9 cellular contexts compared by ENCODE assay signal in the genomic region with DNA sequence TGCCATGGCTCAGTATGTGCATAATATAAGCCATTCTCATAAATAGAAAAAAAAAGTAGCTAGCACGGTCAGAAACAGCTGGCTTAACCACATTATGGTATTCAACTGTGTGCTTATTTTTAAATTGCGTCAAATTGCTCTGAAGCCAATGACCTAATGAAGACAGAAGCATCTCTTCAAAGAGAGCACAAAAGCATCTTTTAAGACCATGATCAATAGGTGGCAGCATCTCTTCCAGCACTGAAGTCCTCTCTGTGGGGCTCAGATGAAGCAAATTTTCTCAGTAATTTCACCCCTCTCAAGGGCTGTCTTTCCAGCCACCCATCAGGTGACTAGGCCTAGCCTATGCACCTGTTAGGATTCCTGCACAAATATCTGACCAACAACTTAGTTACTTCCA.
A peak's percentile ranks its signal among the peaks of the same experiment; 100 is the strongest.
DNase-seq lines count a peak whose midpoint lies in the region; ATAC-seq and TF ChIP-seq lines count a peak whose summit lies in the region.
"Had no signal": no experiment of that assay in that cellular context is flagged by ENCODE, and none has a peak within 500 bp of the region (broad histone marks: within the 10 kb centered on the region; RNA-seq: fewer than 3 reads in every experiment).

No MANE protein-coding gene starts in this region.

- no peak overlapping the region for H3K4me2 ChIP-seq in OCI-LY1 (ENCODE audit: low read length)

- DNase-seq in NCI-H2107 treated with DMSO at 0.1 percent for 48 hours (lab: John Stamatoyannopoulos, UW; ENCODE audit: unreplicated experiment) (peak; percentile 9), NCI-H2107 (lab: John Stamatoyannopoulos, UW) (no peak), fibroblast of mammary gland (ENCODE audit: low read depth) (peak; percentile 55), renal cortical epithelial cell (ENCODE audit: low read depth) (peak; percentile 63)
- DNase-seq: NCI-H2029 had no signal

- H3K4me3 ChIP-seq in OCI-LY1 (ENCODE audit: low read depth, low read length, poor library complexity, severe bottlenecking) = no peak overlapping the region
- no peak overlapping the region for H3K4me3 ChIP-seq in fibroblast of mammary gland (ENCODE audit: control insufficient read depth, low read depth, low read length)

- no peaks in the 10 kb centered on the region for H3K9me2 ChIP-seq in OCI-LY1 (ENCODE audit: low read depth, low read length)

- TF ChIP-seq CTCF in OCI-LY1 (IDR thresholded peaks at IDR 0.05; ENCODE audit: low read length) (peak; percentile 48; the same call in 1 of the 2 replicates), fibroblast of mammary gland (conservative IDR thresholded peaks at IDR 0.05; ENCODE audit: control insufficient read depth, insufficient read depth, low read depth, low read length) (peak; percentile 59)

- no peak overlapping the region for H3K9ac ChIP-seq in OCI-LY1 (ENCODE audit: low read length)

- H4K20me1 ChIP-seq in OCI-LY1 (ENCODE audit: insufficient read depth, low read length) = no peaks in the 10 kb centered on the region

- ATAC-seq in HG03280 (IDR thresholded peaks at IDR 0.05; ENCODE audit: unreplicated experiment) (no peak), GM21737 (IDR thresholded peaks at IDR 0.05; ENCODE audit: unreplicated experiment) (no peak), GM18907 (IDR thresholded peaks at IDR 0.05; ENCODE audit: unreplicated experiment) (no peak)

- no peaks in the 10 kb centered on the region for H3K4me1 ChIP-seq in OCI-LY1 (ENCODE audit: insufficient read depth, low read length, severe bottlenecking)

- H3K79me2 ChIP-seq in OCI-LY1 (ENCODE audit: insufficient read depth, low read length) = no peaks in the 10 kb centered on the region

- no peak overlapping the region for H2AFZ ChIP-seq in OCI-LY1 (ENCODE audit: low read length)

- H3F3A ChIP-seq in OCI-LY1 (ENCODE audit: insufficient read depth, low read length) = no peaks in the 10 kb centered on the region

- no peak overlapping the region for H3K27ac ChIP-seq in OCI-LY1 (ENCODE audit: low read depth, low read length, poor library complexity, severe bottlenecking)

- no peaks in the 10 kb centered on the region for H3K36me3 ChIP-seq in OCI-LY1 (ENCODE audit: insufficient read depth, low read length)

- H3K27me3 ChIP-seq in OCI-LY1 (ENCODE audit: insufficient read depth, low read length) = no peaks in the 10 kb centered on the region

- H3K9me3 ChIP-seq in OCI-LY1 (ENCODE audit: low read length) = no peaks in the 10 kb centered on the region
